Comparison of ENCODE assay signal across 17 cellular contexts in genomic region chr9:114432323-114433067, GRCh38. TPM values are rescaled to one million over a fixed set of nuclear protein-coding genes. Genes with fewer than 3 reads are reported as not detected.
DNase-seq lines count a peak whose midpoint lies in the region; ATAC-seq, FAIRE-seq and TF ChIP-seq lines count a peak whose summit lies in the region.
"Had no signal": no experiment of that assay in that cellular context is flagged by ENCODE, and none has a peak within 500 bp of the region (broad histone marks: within the 10 kb centered on the region; RNA-seq: fewer than 3 reads in every experiment).

No MANE protein-coding gene starts in this region.

- TF ChIP-seq EP300 in sigmoid colon (IDR thresholded peaks at IDR 0.05) = no peak

- H4K20me1 ChIP-seq in hepatocyte (ENCODE audit: insufficient read depth, poor library complexity, severe bottlenecking) = no peaks in the 10 kb centered on the region

- TF ChIP-seq POLR2A in spleen (IDR thresholded peaks at IDR 0.05) = no peak
- no peak for TF ChIP-seq POLR2A in sigmoid colon (IDR thresholded peaks at IDR 0.05)

- no peaks in the 10 kb centered on the region for H3K79me2 ChIP-seq in hepatocyte

- ATAC-seq in stimulated activated naive CD8-positive, alpha-beta T cell treated with anti-CD3 and anti-CD28 coated beads, Interleukin-15, Interleukin-2, amounts not matched to agents 100 U/mL and 50 U/mL, for 24 hours = peak; percentile 19
- ATAC-seq in stimulated activated naive CD8-positive, alpha-beta T cell treated with anti-CD3 and anti-CD28 coated beads, Interleukin-15, amount 100 ng/mL, for 72 hours = no peak
- ATAC-seq in GM21423 (IDR thresholded peaks at IDR 0.05; ENCODE audit: unreplicated experiment) = no peak

- H3K9me2 ChIP-seq in hepatocyte (replicated peaks; ENCODE audit: insufficient read depth) = no peaks in the 10 kb centered on the region

- no peaks in the 10 kb centered on the region for H3K9me3 Mint-ChIP-seq in stimulated activated naive CD8-positive, alpha-beta T cell treated with anti-CD3 and anti-CD28 coated beads, Interleukin-15, amount 100 ng/mL, for 72 hours
- H3K9me3 Mint-ChIP-seq: CD4-positive, alpha-beta memory T cell had no signal

- no peak overlapping the region for H3K4me3 Mint-ChIP-seq in stimulated activated naive CD8-positive, alpha-beta T cell treated with anti-CD3 and anti-CD28 coated beads, Interleukin-15, amount 100 ng/mL, for 72 hours
- H3K4me3 Mint-ChIP-seq: CD4-positive, alpha-beta memory T cell had no signal

- intact Hi-C loops in spleen (cut with DNase I; ENCODE audit: low total_unique reads) (loop anchor here (10.0 kb wide), 1 partner anchor 222 kb away; the partner anchor contains the start of gene TEX53), sigmoid colon (cut with DNase I) (no loop called here)

- H3K36me3 ChIP-seq in HEK293 (ENCODE audit: control insufficient read depth in 2 of 2, insufficient read depth in 1 of 2, low read length in 2 of 2) (no peaks in the 10 kb centered on the region), bronchial epithelial cell (ENCODE audit: control insufficient read depth, insufficient read depth, low read length) (no peaks in the 10 kb centered on the region), spleen (no peaks in the 10 kb centered on the region), sigmoid colon (no peaks in the 10 kb centered on the region), hepatocyte (replicated peaks; ENCODE audit: insufficient read depth, low read depth) (no peaks in the 10 kb centered on the region)
- H3K36me3 ChIP-seq: HAP-1 had no signal

- H3K27me3 ChIP-seq in bronchial epithelial cell (ENCODE audit: control insufficient read depth, insufficient read depth, low read length) (peaks cover 2% of the 10 kb centered on the region), spleen (replicated peaks in 1 of 7) (no peaks in the 10 kb centered on the region), sigmoid colon (no peaks in the 10 kb centered on the region), hepatocyte (no peaks in the 10 kb centered on the region)

- POLR2A ChIA-PET in HEK293 (lab: Yijun Ruan, JAX) = no interaction called here

- CTCF ChIA-PET in HEK293 (lab: Yijun Ruan, JAX) = interaction anchor here (0.7 to 4.9 kb wide), 8 partner anchors 17 to 477 kb away, joined by 3 to 71 read pairs (median 4); no protein-coding TSS in a partner anchor

- H2AFZ ChIP-seq in hepatocyte = no peak overlapping the region
- H2AFZ ChIP-seq: GM23248 had no signal

- H3K4me2 ChIP-seq in hepatocyte = no peak overlapping the region

- H3K27ac ChIP-seq in HEK293 (ENCODE audit: extremely low read depth, low read depth, low read length) (no peak overlapping the region), spleen (no peak overlapping the region), sigmoid colon (no peak overlapping the region), hepatocyte (no peak overlapping the region)
- H3K27ac ChIP-seq: GM23248 had no signal

- peak; percentile 23 for FAIRE-seq in bronchial epithelial cell (lab: Jason Lieb, UNC)
- FAIRE-seq: G401.6, GM12892 had no signal

- 74 to 78% (median 76%) methylated on average over 6 of the region's 6 CpGs for WGBS in spleen, 5 donors
- 78 to 79% methylated on average over 6 of the region's 6 CpGs for WGBS in sigmoid colon, 2 donors
- WGBS in hepatocyte (ENCODE audit: low lambda C conversion rate, missing lambda C conversion rate) = 81% methylated on average over 6 of the region's 6 CpGs

- H3K4me1 ChIP-seq in HEK293 (ENCODE audit: control insufficient read depth, insufficient read depth, low read length) = no peaks in the 10 kb centered on the region
- H3K4me1 ChIP-seq in spleen = peaks cover 0 to 22% (median 10%) of the 10 kb centered on the region in 6 donors
- H3K4me1 ChIP-seq in sigmoid colon = no peaks in the 10 kb centered on the region
- no peaks in the 10 kb centered on the region for H3K4me1 ChIP-seq in hepatocyte (ENCODE audit: insufficient read depth)
- H3K4me1 ChIP-seq: HAP-1 had no signal

- no peak for DNase-seq in stimulated activated naive CD8-positive, alpha-beta T cell treated with anti-CD3 and anti-CD28 coated beads, Interleukin-15, Interleukin-2, amounts not matched to agents 100 U/mL and 50 U/mL, for 24 hours
- no peak for DNase-seq in stimulated activated naive CD8-positive, alpha-beta T cell treated with anti-CD3 and anti-CD28 coated beads, Interleukin-15, amount 100 ng/mL, for 72 hours
- no peak for DNase-seq in bronchial epithelial cell (ENCODE audit: low read depth)
- peak; percentile 16 for DNase-seq in spleen
- no peak for DNase-seq in sigmoid colon
- no peak for DNase-seq in hepatocyte (ENCODE audit: low spot score)
- DNase-seq: Calu3; CD4-positive, alpha-beta memory T cell; COR-L47; DMS53; DMS79 treated with DMSO at 0.1 percent for 48 hours; GM23248 had no signal

- TF ChIP-seq CTCF in HEK293 (tag by site-specific recombination; IDR thresholded peaks at IDR 0.05) (no peak), bronchial epithelial cell (IDR thresholded peaks at IDR 0.05; ENCODE audit: insufficient read depth, low read length, severe bottlenecking) (no peak), spleen (IDR thresholded peaks at IDR 0.05 in 8 of 11, conservative IDR thresholded peaks at IDR 0.05 in 3 of 11) (no peak), sigmoid colon (IDR thresholded peaks at IDR 0.05) (no peak), hepatocyte (IDR thresholded peaks at IDR 0.05; ENCODE audit: poor library complexity) (no peak)

- peaks cover 4% of the 10 kb centered on the region for H3K4me1 Mint-ChIP-seq in stimulated activated naive CD8-positive, alpha-beta T cell treated with anti-CD3 and anti-CD28 coated beads, Interleukin-15, amount 100 ng/mL, for 72 hours

- H3K27me3 Mint-ChIP-seq in stimulated activated naive CD8-positive, alpha-beta T cell treated with anti-CD3 and anti-CD28 coated beads, Interleukin-15, amount 100 ng/mL, for 72 hours = no peaks in the 10 kb centered on the region
- H3K27me3 Mint-ChIP-seq: CD4-positive, alpha-beta memory T cell had no signal

- H3K4me3 ChIP-seq in HEK293 (ENCODE audit: low read depth, low read length) = no peak overlapping the region
- H3K4me3 ChIP-seq in bronchial epithelial cell (ENCODE audit: low read depth, low read length) = no peak overlapping the region
- no peak overlapping the region for H3K4me3 ChIP-seq in spleen
- no peak overlapping the region for H3K4me3 ChIP-seq in sigmoid colon
- no peak overlapping the region for H3K4me3 ChIP-seq in hepatocyte
- H3K4me3 ChIP-seq: GM23248, HAP-1 had no signal

- H3K27ac Mint-ChIP-seq in stimulated activated naive CD8-positive, alpha-beta T cell treated with anti-CD3 and anti-CD28 coated beads, Interleukin-15, amount 100 ng/mL, for 72 hours = no peak overlapping the region
- H3K27ac Mint-ChIP-seq: CD4-positive, alpha-beta memory T cell had no signal

- H3K9me3 ChIP-seq in HEK293 (ENCODE audit: control insufficient read depth, insufficient read depth, low read depth, low read length) (no peaks in the 10 kb centered on the region), spleen (no peaks in the 10 kb centered on the region), sigmoid colon (no peaks in the 10 kb centered on the region), hepatocyte (ENCODE audit: low read depth) (no peaks in the 10 kb centered on the region)
- H3K9me3 ChIP-seq: HAP-1 had no signal

TF ChIP-seq in HEK293, 187 proteins besides CTCF, POLR2A, EP300 and RAD21:
- TF ChIP-seq ZNF664 (tag by site-specific recombination; IDR thresholded peaks at IDR 0.05) = 0 out of 2 replicates have a peak, but pooled peaks have one; percentile 11
- TF ChIP-seq HOXC10 (CRISPR knock-in tag; IDR thresholded peaks at IDR 0.05) = no peak
- no peak for TF ChIP-seq ZNF416 (tag by site-specific recombination; IDR thresholded peaks at IDR 0.05)
- TF ChIP-seq SCRT1 (tag by site-specific recombination; IDR thresholded peaks at IDR 0.05; ENCODE audit: borderline replicate concordance) = peak; percentile 81; the same call in 1 of the 2 replicates
- peak; percentile 88 for TF ChIP-seq SCRT2 (tag by site-specific recombination; IDR thresholded peaks at IDR 0.05)
TF ChIP-seq in HEK293: peak in this region for 3.

RNA-seq across cellular contexts. Expression of gene AKNA, which starts 44.7 kb away (rescaled TPM):
- total RNA-seq in bronchial epithelial cell (2.6 and 3.7 TPM in 2 replicates), spleen (100 to 1,000 TPM; 198 to 324 (median 238) TPM), sigmoid colon (10 to 100 TPM; 13.6 to 18.6 (median 17.7) TPM), hepatocyte (12.9 and 13.8 TPM in 2 replicates)
- polyA plus RNA-seq in spleen (100 to 1,000 TPM in 2 of 3 donors, 10 to 100 TPM in 1; 92.9 to 129 (median 124) TPM), sigmoid colon (10 to 100 TPM in 2 of 3 donors, 1 to 10 TPM in 1; 9.9 to 81.6 (median 10.2) TPM), hepatocyte (4.5 and 6.6 TPM in 2 replicates)

Comparison
In these comparisons a context has a peak if more than half of its experiments do, and no peak if none do; other contexts are left out.
1. RNA of gene AKNA, which starts 44.7 kb away (total RNA-seq): 198 to 324 TPM in spleen; 13.6 to 18.6 TPM in sigmoid colon, 12.9 to 13.8 TPM in hepatocyte and 2.6 to 3.7 TPM in bronchial epithelial cell; every median in the first group is over 10 times any median in the second.